22 cellular contexts compared by ENCODE assay signal in genomic region chrX:57119416-57119815, GRCh38. TPM values are rescaled to one million over a fixed set of nuclear protein-coding genes. Genes with fewer than 3 reads are reported as not detected.
DNase-seq lines count a peak whose midpoint lies in the region; ATAC-seq, FAIRE-seq and TF ChIP-seq lines count a peak whose summit lies in the region.
"Had no signal": no experiment of that assay in that cellular context is flagged by ENCODE, and none has a peak within 500 bp of the region (broad histone marks: within the 10 kb centered on the region; RNA-seq: fewer than 3 reads in every experiment).

No MANE protein-coding gene starts in this region.

- H3K27ac Mint-ChIP-seq in activated CD4-positive, alpha-beta T cell treated with anti-CD3 and anti-CD28 coated beads for 36 hours, result peak overlapping the region; percentile 5
- H3K27ac Mint-ChIP-seq in IgD-negative memory B cell (peak overlapping the region in 2 of 3 donors; percentile 1 to 12), T-cell (peak overlapping the region in 1 of 2 donors; percentile 10)

- dilution Hi-C loops in endothelial cell of umbilical vein (cut with MboI; ENCODE audit: extremely low pct_ligation_motif_present, low sequenced_read_pairs), result no loop called here

- no peaks in the 10 kb centered on the region for H3K36me3 ChIP-seq in endothelial cell of umbilical vein (ENCODE audit: control insufficient read depth in 2 of 2, extremely low read depth in 1 of 2, insufficient read depth in 2 of 2, low read length in 2 of 2)
- H3K36me3 ChIP-seq: colonic mucosa, neutrophil, prostate gland had no signal

- CTCF ChIA-PET in activated CD4-positive, alpha-beta T cell treated with anti-CD3 and anti-CD28 coated beads for 36 hours (lab: Charles Lee), result no interaction called here
- CTCF ChIA-PET in endothelial cell of umbilical vein (lab: Charles Lee) (no interaction called here), T-cell (lab: Charles Lee) (no interaction called here)

- no peaks in the 10 kb centered on the region for H4K20me1 ChIP-seq in endothelial cell of umbilical vein (replicated peaks; ENCODE audit: control insufficient read depth, extremely low read depth, insufficient read depth, low read length)

- H3K9ac ChIP-seq in endothelial cell of umbilical vein (replicated peaks; ENCODE audit: extremely low read depth, insufficient read depth, low read length), result no peak overlapping the region

- DNase-seq in activated CD4-positive, alpha-beta T cell treated with anti-CD3 and anti-CD28 coated beads for 36 hours, result no peak
- no peak for DNase-seq in activated CD4-positive, alpha-beta T cell treated with anti-CD3 and anti-CD28 coated beads for 1 hour
- DNase-seq in endothelial cell of umbilical vein (ENCODE audit: low read depth, low spot score) (no peak), pons (ENCODE audit: low spot score) (peak; percentile 53), RCC 7860 (ENCODE audit: low spot score) (no peak), T-cell (no peak), GM19239 (ENCODE audit: insufficient read length, low spot score) (no peak)
- DNase-seq: activated CD4-positive, CD25-positive, alpha-beta regulatory T cell treated with anti-CD3 and anti-CD28 coated beads, Interleukin-2, amount 50 U/mL, for 72 hours; activated T-cell treated with anti-CD3 and anti-CD28 coated beads for 4 hours; colonic mucosa; DMS 273 treated with DMSO at 0.1 percent for 48 hours; effector CD8-positive, alpha-beta T cell; NCI-H1092 treated with DMSO at 0.1 percent for 48 hours; NCI-H2029; NCI-H226; stimulated activated CD4-positive, alpha-beta T cell treated with anti-CD3 and anti-CD28 coated beads, Interleukin-15, amount 100 ng/mL, for 24 hours; stimulated activated naive CD8-positive, alpha-beta T cell treated with anti-CD3 and anti-CD28 coated beads, Interleukin-15, Interleukin-2, amounts not matched to agents 100 U/mL and 50 U/mL, for 24 hours had no signal

- FAIRE-seq in endothelial cell of umbilical vein (lab: Jason Lieb, UNC) (peak; percentile 61), RCC 7860 (lab: Jason Lieb, UNC) (no peak), GM19239 (lab: Jason Lieb, UNC) (no peak)
- FAIRE-seq: bronchial epithelial cell had no signal

- intact Hi-C loops in activated CD4-positive, alpha-beta T cell treated with anti-CD3 and anti-CD28 coated beads for 36 hours (cut with DNase I, micrococcal nuclease), result no loop called here
- intact Hi-C loops in endothelial cell of umbilical vein (cut with micrococcal nuclease), result no loop called here

- H3K9me1 ChIP-seq in endothelial cell of umbilical vein (replicated peaks; ENCODE audit: control insufficient read depth, extremely low read depth, insufficient read depth, low read length), result no peaks in the 10 kb centered on the region

- no peaks in the 10 kb centered on the region for H3K9me3 Mint-ChIP-seq in activated CD4-positive, alpha-beta T cell treated with anti-CD3 and anti-CD28 coated beads for 36 hours (ENCODE audit: low read depth)
- peaks cover 0 to 3% (median 0%) of the 10 kb centered on the region in 3 donors for H3K9me3 Mint-ChIP-seq in IgD-negative memory B cell
- no peaks in the 10 kb centered on the region for H3K9me3 Mint-ChIP-seq in T-cell

- no peak overlapping the region for H3K4me3 ChIP-seq in endothelial cell of umbilical vein (replicated peaks in 1 of 3; ENCODE audit: insufficient read depth in 1 of 3, low read depth in 1 of 3, low read length in 3 of 3)
- H3K4me3 ChIP-seq: colonic mucosa, lung, prostate gland had no signal

- BruUV-seq in endothelial cell of umbilical vein (replicated peaks; lab: Mats Ljungman, UMichigan), result no TSS peak

- no peak overlapping the region for H2AFZ ChIP-seq in endothelial cell of umbilical vein (ENCODE audit: low read depth, low read length)

- H3K9me3 ChIP-seq in endothelial cell of umbilical vein (replicated peaks; ENCODE audit: control insufficient read depth, insufficient read depth, low read length), result no peaks in the 10 kb centered on the region
- H3K9me3 ChIP-seq: colonic mucosa, neutrophil, prostate gland had no signal

- H3K4me1 Mint-ChIP-seq in activated CD4-positive, alpha-beta T cell treated with anti-CD3 and anti-CD28 coated beads for 36 hours, result peaks cover 6% of the 10 kb centered on the region
- H3K4me1 Mint-ChIP-seq in IgD-negative memory B cell (peaks cover 2 to 10% (median 5%) of the 10 kb centered on the region in 3 donors), T-cell (peaks cover 8 to 19% (median 16%) of the 10 kb centered on the region in 3 donors)

- peaks cover 13% of the 10 kb centered on the region for H3K36me3 Mint-ChIP-seq in activated CD4-positive, alpha-beta T cell treated with anti-CD3 and anti-CD28 coated beads for 36 hours (ENCODE audit: low read depth)
- H3K36me3 Mint-ChIP-seq in IgD-negative memory B cell, result peaks cover 1% of the 10 kb centered on the region
- peaks cover 24% of the 10 kb centered on the region for H3K36me3 Mint-ChIP-seq in T-cell

- H3K4me3 Mint-ChIP-seq in activated CD4-positive, alpha-beta T cell treated with anti-CD3 and anti-CD28 coated beads for 36 hours, result no peak overlapping the region
- H3K4me3 Mint-ChIP-seq in IgD-negative memory B cell (no peak overlapping the region), T-cell (peak overlapping the region in 1 of 3 donors; percentile 14)

- no peaks in the 10 kb centered on the region for H3K4me1 ChIP-seq in endothelial cell of umbilical vein (ENCODE audit: control insufficient read depth, extremely low read depth, insufficient read depth, low read length)
- H3K4me1 ChIP-seq: colonic mucosa, prostate gland had no signal

- H3K4me2 ChIP-seq in endothelial cell of umbilical vein (ENCODE audit: insufficient read depth, low read length), result no peak overlapping the region

- POLR2A ChIA-PET in activated CD4-positive, alpha-beta T cell treated with anti-CD3 and anti-CD28 coated beads for 36 hours (lab: Charles Lee), result no interaction called here
- POLR2A ChIA-PET in endothelial cell of umbilical vein (lab: Charles Lee), result no interaction called here
- POLR2A ChIA-PET in T-cell (lab: Charles Lee), result no interaction called here

- H3K27ac ChIP-seq in endothelial cell of umbilical vein (ENCODE audit: insufficient read depth, low read depth, low read length), result no peak overlapping the region
- H3K27ac ChIP-seq: colonic mucosa, neutrophil, prostate gland had no signal

- H3K27me3 Mint-ChIP-seq in activated CD4-positive, alpha-beta T cell treated with anti-CD3 and anti-CD28 coated beads for 36 hours, result no peaks in the 10 kb centered on the region
- H3K27me3 Mint-ChIP-seq in IgD-negative memory B cell, result no peaks in the 10 kb centered on the region
- peaks cover 0 to 10% of the 10 kb centered on the region in 2 donors for H3K27me3 Mint-ChIP-seq in T-cell

- TF ChIP-seq CTCF in endothelial cell of umbilical vein (IDR thresholded peaks at IDR 0.05; ENCODE audit: extremely low read depth in 1 of 2, insufficient read depth in 1 of 2, low read depth in 1 of 2, low read length in 2 of 2), result no peak

- TF ChIP-seq POLR2A in endothelial cell of umbilical vein (IDR thresholded peaks at IDR 0.05; ENCODE audit: low read depth, low read length), result no peak

- peaks cover 2% of the 10 kb centered on the region for H3K79me2 ChIP-seq in endothelial cell of umbilical vein (ENCODE audit: control insufficient read depth, insufficient read depth, low read length)

- no peaks in the 10 kb centered on the region for H3K27me3 ChIP-seq in endothelial cell of umbilical vein (ENCODE audit: control insufficient read depth in 2 of 2, insufficient read depth in 2 of 2, low read length in 2 of 2)
- H3K27me3 ChIP-seq: colonic mucosa, neutrophil had no signal

- ATAC-seq in activated CD4-positive, alpha-beta T cell treated with anti-CD3 and anti-CD28 coated beads for 36 hours, result no peak
- no peak for ATAC-seq in T-cell (replicated peaks in 1 of 4)
- ATAC-seq: stimulated activated naive CD8-positive, alpha-beta T cell treated with anti-CD3 and anti-CD28 coated beads, Interleukin-15, Interleukin-2, amounts not matched to agents 100 U/mL and 50 U/mL, for 24 hours had no signal

TF ChIP-seq in endothelial cell of umbilical vein, 7 proteins besides CTCF, POLR2A, EP300 and RAD21 (continues in another document):
- no peak for TF ChIP-seq GATA2 (IDR thresholded peaks at IDR 0.05; ENCODE audit: insufficient read depth, insufficient read length, low read depth, low read length)
- TF ChIP-seq FOS (IDR thresholded peaks at IDR 0.05; ENCODE audit: borderline replicate concordance, insufficient read depth, low read length), result no peak
- no peak for TF ChIP-seq POLR2AphosphoS5 (IDR thresholded peaks at IDR 0.05; ENCODE audit: insufficient read depth, low read depth, low read length)
- TF ChIP-seq JUN (IDR thresholded peaks at IDR 0.05; ENCODE audit: borderline replicate concordance, insufficient read depth, insufficient read length, low read depth), result no peak
- no peak for TF ChIP-seq MYC (IDR thresholded peaks at IDR 0.05; ENCODE audit: low read depth, low read length)

RNA-seq across cellular contexts. Expression of gene SPIN2B, which starts 1.9 kb away (rescaled TPM):
- 1 to 10 TPM; 6.1 to 7.0 TPM for total RNA-seq in activated CD4-positive, alpha-beta T cell treated with anti-CD3 and anti-CD28 coated beads for 36 hours
- polyA plus RNA-seq in IgD-negative memory B cell (17.3 TPM), endothelial cell of umbilical vein (7.1 and 7.4 TPM in 2 replicates)
- total RNA-seq in endothelial cell of umbilical vein (8.8 and 10.3 TPM in 2 replicates), T-cell (10 to 100 TPM; 11.4 to 17.7 (median 12.7) TPM)
- 7.6 and 7.7 TPM in 2 replicates for polyA plus RNA-seq in endothelial cell of umbilical vein (2011; cell fraction: cytosol; rRNA removed)
- polyA plus RNA-seq in endothelial cell of umbilical vein (2011; cell fraction: nucleus; rRNA removed), result 27.4 and 29.4 TPM in 2 replicates
- polyA plus RNA-seq in endothelial cell of umbilical vein (2012), result 12.1 and 12.3 TPM in 2 replicates
- 5.0 and 5.4 TPM in 2 replicates for polyA minus RNA-seq in endothelial cell of umbilical vein
- 14.4 TPM for polyA minus RNA-seq in endothelial cell of umbilical vein (2011; cell fraction: cytosol; rRNA and poly(A)+ RNA removed)
- 12.0 and 14.9 TPM in 2 replicates for polyA minus RNA-seq in endothelial cell of umbilical vein (2011; cell fraction: nucleus; rRNA and poly(A)+ RNA removed)

RNA-seq across cellular contexts. Expression of gene SPIN2A, which starts 17.8 kb away (rescaled TPM):
- total RNA-seq in activated CD4-positive, alpha-beta T cell treated with anti-CD3 and anti-CD28 coated beads for 36 hours, result under 1 TPM; 0.43 to 0.54 TPM
- polyA plus RNA-seq in IgD-negative memory B cell (not detected), endothelial cell of umbilical vein (0.22 and 0.25 TPM in 2 replicates)
- total RNA-seq in endothelial cell of umbilical vein (0.75 and 0.76 TPM in 2 replicates), T-cell (1 to 10 TPM; 1.1 to 1.9 (median 1.5) TPM)
- 0.09 and 0.18 TPM in 2 replicates for polyA plus RNA-seq in endothelial cell of umbilical vein (2011; cell fraction: cytosol; rRNA removed)
- polyA plus RNA-seq in endothelial cell of umbilical vein (2011; cell fraction: nucleus; rRNA removed), result 1.8 and 2.8 TPM in 2 replicates
- polyA plus RNA-seq in endothelial cell of umbilical vein (2012), result 0.10 and 0.25 TPM in 2 replicates
- polyA minus RNA-seq in endothelial cell of umbilical vein, result 0.34 and 1.4 TPM in 2 replicates
- not detected for polyA minus RNA-seq in endothelial cell of umbilical vein (2011; cell fraction: cytosol; rRNA and poly(A)+ RNA removed)
- polyA minus RNA-seq in endothelial cell of umbilical vein (2011; cell fraction: nucleus; rRNA and poly(A)+ RNA removed), result 1.2 and 1.4 TPM in 2 replicates
- total RNA-seq: bronchial epithelial cell had no signal
